ENCODE assay signal across 9 cellular contexts in the genomic region with DNA sequence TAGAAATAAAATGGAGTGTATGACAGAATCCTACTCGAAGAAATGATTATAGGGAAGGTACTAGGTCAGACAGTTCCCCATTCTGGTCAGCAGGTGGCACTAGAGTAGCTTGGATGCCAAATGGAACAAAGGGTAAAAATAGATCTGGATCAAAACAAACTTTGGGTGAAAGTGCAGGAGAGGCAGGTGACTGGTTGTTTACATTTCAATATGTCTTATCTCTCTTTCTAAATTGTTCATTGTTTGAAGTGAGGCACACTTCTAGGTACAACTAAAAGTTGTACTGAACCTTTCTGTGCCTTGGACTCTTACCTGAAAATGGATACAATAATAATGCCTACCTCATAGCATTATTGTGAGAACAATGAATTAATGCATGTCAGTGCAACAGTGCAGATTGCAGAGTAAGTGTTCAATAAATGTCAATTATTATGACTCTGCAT.
A peak's percentile ranks its signal among the peaks of the same experiment; 100 is the strongest.
DNase-seq lines count a peak whose midpoint lies in the region; ATAC-seq and TF ChIP-seq lines count a peak whose summit lies in the region.
"Had no signal": no experiment of that assay in that cellular context is flagged by ENCODE, and none has a peak within 500 bp of the region (broad histone marks: within the 10 kb centered on the region; RNA-seq: fewer than 3 reads in every experiment).

No MANE protein-coding gene starts in this region.

- no peak for TF ChIP-seq EP300 in sigmoid colon (IDR thresholded peaks at IDR 0.05)

- H3K27me3 ChIP-seq in right atrium auricular region (no peaks in the 10 kb centered on the region), sigmoid colon (no peaks in the 10 kb centered on the region)

- no peak overlapping the region for H3K4me3 ChIP-seq in GM12875 (ENCODE audit: low read depth, low read length)
- no peak overlapping the region for H3K4me3 ChIP-seq in right atrium auricular region
- no peak overlapping the region for H3K4me3 ChIP-seq in sigmoid colon

- H3K36me3 ChIP-seq in right atrium auricular region (no peaks in the 10 kb centered on the region), sigmoid colon (no peaks in the 10 kb centered on the region)

- CTCF ChIA-PET in T-cell (lab: Charles Lee), result interaction anchor here (0.5 to 2.9 kb wide), 16 partner anchors 10 to 512 kb away, joined by 3 to 56 read pairs (median 6); partner anchors contain the start of gene ZDHHC17 (in 1 of the 2)

- TF ChIP-seq CTCF in GM12875 (IDR thresholded peaks at IDR 0.05; ENCODE audit: borderline replicate concordance, insufficient read depth, low read depth, low read length) (peak; percentile 74), right atrium auricular region (IDR thresholded peaks at IDR 0.05) (peak; percentile 91), sigmoid colon (IDR thresholded peaks at IDR 0.05) (peak; percentile 75 to 96 (median 94))

- ATAC-seq in HG02678 (IDR thresholded peaks at IDR 0.05; ENCODE audit: unreplicated experiment), result peak; percentile 81
- peak; percentile 67 to 83 (median 77) for ATAC-seq in T-cell (replicated peaks in 1 of 4)
- ATAC-seq in HG03135 (IDR thresholded peaks at IDR 0.05; ENCODE audit: unreplicated experiment), result no peak

- intact Hi-C loops in sigmoid colon (cut with DNase I), result loop anchor here (1.0 to 2.0 kb wide), 2 partner anchors 170 to 389 kb away; no protein-coding TSS in a partner anchor

- peaks cover 0 to 5% of the 10 kb centered on the region in 2 donors for H3K4me1 ChIP-seq in right atrium auricular region
- H3K4me1 ChIP-seq in sigmoid colon, result peaks cover 0 to 10% (median 4%) of the 10 kb centered on the region in 4 donors

- no peak for TF ChIP-seq POLR2A in sigmoid colon (IDR thresholded peaks at IDR 0.05)

- H3K9me3 Mint-ChIP-seq in T-cell, result no peaks in the 10 kb centered on the region
- H3K9me3 Mint-ChIP-seq: stimulated activated naive CD8-positive, alpha-beta T cell treated with anti-CD3 and anti-CD28 coated beads, Interleukin-15, Interleukin-2, amounts not matched to agents 100 ng/mL and 50 ng/mL, for 24 hours had no signal

- H3K4me3 Mint-ChIP-seq in T-cell, result no peak overlapping the region
- H3K4me3 Mint-ChIP-seq: stimulated activated naive CD8-positive, alpha-beta T cell treated with anti-CD3 and anti-CD28 coated beads, Interleukin-15, Interleukin-2, amounts not matched to agents 100 ng/mL and 50 ng/mL, for 24 hours had no signal

- no peak overlapping the region for H3K27ac Mint-ChIP-seq in T-cell
- H3K27ac Mint-ChIP-seq: stimulated activated naive CD8-positive, alpha-beta T cell treated with anti-CD3 and anti-CD28 coated beads, Interleukin-15, Interleukin-2, amounts not matched to agents 100 ng/mL and 50 ng/mL, for 24 hours had no signal

- peaks cover 0 to 2% of the 10 kb centered on the region in 2 donors for H3K27me3 Mint-ChIP-seq in T-cell
- H3K27me3 Mint-ChIP-seq: stimulated activated naive CD8-positive, alpha-beta T cell treated with anti-CD3 and anti-CD28 coated beads, Interleukin-15, Interleukin-2, amounts not matched to agents 100 ng/mL and 50 ng/mL, for 24 hours had no signal

- no peak overlapping the region for H3K27ac ChIP-seq in right atrium auricular region
- H3K27ac ChIP-seq in sigmoid colon, result no peak overlapping the region

- peaks cover 4 to 7% (median 5%) of the 10 kb centered on the region in 3 donors for H3K4me1 Mint-ChIP-seq in T-cell

- POLR2A ChIA-PET in T-cell (lab: Charles Lee), result no interaction called here

- no peaks in the 10 kb centered on the region for H3K9me3 ChIP-seq in right atrium auricular region
- no peaks in the 10 kb centered on the region for H3K9me3 ChIP-seq in sigmoid colon

- 2 to 11% methylated on average over 1 of the region's 1 CpG for WGBS in sigmoid colon, 2 donors

- H3K36me3 Mint-ChIP-seq in T-cell, result no peaks in the 10 kb centered on the region

- peak; percentile 73 for DNase-seq in NCI-H1436 (lab: John Stamatoyannopoulos, UW)
- DNase-seq in T-cell, result peak; percentile 26 to 73 (median 59)
- DNase-seq in amniotic epithelial cell (ENCODE audit: low read depth), result peak; percentile 65
- peak; percentile 80 for DNase-seq in right atrium auricular region (ENCODE audit: low spot score)
- DNase-seq in sigmoid colon, result peak; percentile 79
